In genomic region chr13:41581884-41582547, GRCh38 we compare ENCODE assay signal across 17 cellular contexts.
"Had no signal": no experiment of that assay in that cellular context is flagged by ENCODE, and none has a peak within 500 bp of the region (broad histone marks: within the 10 kb centered on the region; RNA-seq: fewer than 3 reads in every experiment).

No MANE protein-coding gene starts in this region.

- ATAC-seq: activated CD8-positive, alpha-beta T cell treated with anti-CD3 and anti-CD28 coated beads, Interleukin-2, amount 10 ng/mL, durations not matched to agents 7 days and 5 days; activated T-cell treated with anti-CD3 and anti-CD28 coated beads, Interleukin-2, amount 50 U/mL, for 72 hours; T-helper 17 cell had no signal

- H3K4me3 ChIP-seq: right lobe of liver, spleen, thoracic aorta had no signal

- DNase-seq: activated B cell treated with CpG ODN at 0.5 μM for 24 hours; activated CD4-positive, alpha-beta T cell treated with anti-CD3 and anti-CD28 coated beads, Interleukin-2, amount 10 ng/mL, durations not matched to agents 24 days and 14 days; activated CD8-positive, alpha-beta memory T cell treated with anti-CD3 and anti-CD28 coated beads, Interleukin-2, amount 50 U/mL, for 48 hours; activated CD8-positive, alpha-beta T cell treated with anti-CD3 and anti-CD28 coated beads, Interleukin-2, amount 10 ng/mL, durations not matched to agents 7 days and 5 days; activated gamma-delta T cell treated with Interleukin-2 at 50 U/mL for 16 hours; activated T-cell treated with anti-CD3 and anti-CD28 coated beads, Interleukin-2, amount 50 U/mL, for 72 hours; amniotic stem cell; erythroblast; hypothalamus; occipital lobe; right lobe of liver; spleen; T-helper 17 cell had no signal

- H3K9me3 Mint-ChIP-seq: activated B cell treated with CpG ODN at 0.5 μM for 24 hours; activated CD4-positive, alpha-beta T cell treated with anti-CD3 and anti-CD28 coated beads, Interleukin-2, amount 10 ng/mL, durations not matched to agents 24 days and 14 days; activated T-cell treated with anti-CD3 and anti-CD28 coated beads, Interleukin-2, amount 50 U/mL, for 72 hours had no signal

- H3K4me3 Mint-ChIP-seq: activated B cell treated with CpG ODN at 0.5 μM for 24 hours; activated CD4-positive, alpha-beta T cell treated with anti-CD3 and anti-CD28 coated beads, Interleukin-2, amount 10 ng/mL, durations not matched to agents 24 days and 14 days; activated CD8-positive, alpha-beta T cell treated with anti-CD3 and anti-CD28 coated beads, Interleukin-2, amount 10 ng/mL, durations not matched to agents 7 days and 5 days; activated naive CD8-positive, alpha-beta T cell; activated T-cell treated with anti-CD3 and anti-CD28 coated beads, Interleukin-2, amount 50 U/mL, for 72 hours; nephron; T-helper 17 cell had no signal

- H3K27me3 Mint-ChIP-seq: activated B cell treated with CpG ODN at 0.5 μM for 24 hours; activated CD4-positive, alpha-beta T cell treated with anti-CD3 and anti-CD28 coated beads, Interleukin-2, amount 10 ng/mL, durations not matched to agents 24 days and 14 days; activated naive CD8-positive, alpha-beta T cell; progenitor cell of endocrine pancreas; T-helper 17 cell had no signal

- H3K27ac Mint-ChIP-seq: activated B cell treated with CpG ODN at 0.5 μM for 24 hours; activated CD4-positive, alpha-beta T cell treated with anti-CD3 and anti-CD28 coated beads, Interleukin-2, amount 10 ng/mL, durations not matched to agents 24 days and 14 days; activated CD8-positive, alpha-beta T cell treated with anti-CD3 and anti-CD28 coated beads, Interleukin-2, amount 10 ng/mL, durations not matched to agents 7 days and 5 days; activated naive CD8-positive, alpha-beta T cell; activated T-cell treated with anti-CD3 and anti-CD28 coated beads, Interleukin-2, amount 50 U/mL, for 72 hours; progenitor cell of endocrine pancreas; T-helper 17 cell had no signal

- H3K27me3 ChIP-seq: right lobe of liver, spleen had no signal

- H3K27ac ChIP-seq: right lobe of liver, spleen, thoracic aorta had no signal

- H3K9me3 ChIP-seq: right lobe of liver, spleen, thoracic aorta had no signal

- H3K36me3 ChIP-seq: thoracic aorta had no signal
